ENCODE assay signal across 1 cellular context in genomic region chr4:25376754-25377571, GRCh38.
A peak's percentile ranks its signal among the peaks of the same experiment; 100 is the strongest.
TF ChIP-seq lines count a peak whose summit lies in the region.

A gene with protein sequence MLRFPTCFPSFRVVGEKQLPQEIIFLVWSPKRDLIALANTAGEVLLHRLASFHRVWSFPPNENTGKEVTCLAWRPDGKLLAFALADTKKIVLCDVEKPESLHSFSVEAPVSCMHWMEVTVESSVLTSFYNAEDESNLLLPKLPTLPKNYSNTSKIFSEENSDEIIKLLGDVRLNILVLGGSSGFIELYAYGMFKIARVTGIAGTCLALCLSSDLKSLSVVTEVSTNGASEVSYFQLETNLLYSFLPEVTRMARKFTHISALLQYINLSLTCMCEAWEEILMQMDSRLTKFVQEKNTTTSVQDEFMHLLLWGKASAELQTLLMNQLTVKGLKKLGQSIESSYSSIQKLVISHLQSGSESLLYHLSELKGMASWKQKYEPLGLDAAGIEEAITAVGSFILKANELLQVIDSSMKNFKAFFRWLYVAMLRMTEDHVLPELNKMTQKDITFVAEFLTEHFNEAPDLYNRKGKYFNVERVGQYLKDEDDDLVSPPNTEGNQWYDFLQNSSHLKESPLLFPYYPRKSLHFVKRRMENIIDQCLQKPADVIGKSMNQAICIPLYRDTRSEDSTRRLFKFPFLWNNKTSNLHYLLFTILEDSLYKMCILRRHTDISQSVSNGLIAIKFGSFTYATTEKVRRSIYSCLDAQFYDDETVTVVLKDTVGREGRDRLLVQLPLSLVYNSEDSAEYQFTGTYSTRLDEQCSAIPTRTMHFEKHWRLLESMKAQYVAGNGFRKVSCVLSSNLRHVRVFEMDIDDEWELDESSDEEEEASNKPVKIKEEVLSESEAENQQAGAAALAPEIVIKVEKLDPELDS (plus strand): TSS chr4:25377263. CDS start chr4:25377428, 165 bp downstream.

TF ChIP-seq in GM12878, 131 proteins besides CTCF, POLR2A, EP300 and RAD21 (continued from another document and continues in another):
- no peak for TF ChIP-seq PRDM15 (CRISPR knock-in tag; IDR thresholded peaks at IDR 0.05)
- no peak for TF ChIP-seq RUNX3 (IDR thresholded peaks at IDR 0.05; ENCODE audit: low read length)
- TF ChIP-seq, protein P1, sequence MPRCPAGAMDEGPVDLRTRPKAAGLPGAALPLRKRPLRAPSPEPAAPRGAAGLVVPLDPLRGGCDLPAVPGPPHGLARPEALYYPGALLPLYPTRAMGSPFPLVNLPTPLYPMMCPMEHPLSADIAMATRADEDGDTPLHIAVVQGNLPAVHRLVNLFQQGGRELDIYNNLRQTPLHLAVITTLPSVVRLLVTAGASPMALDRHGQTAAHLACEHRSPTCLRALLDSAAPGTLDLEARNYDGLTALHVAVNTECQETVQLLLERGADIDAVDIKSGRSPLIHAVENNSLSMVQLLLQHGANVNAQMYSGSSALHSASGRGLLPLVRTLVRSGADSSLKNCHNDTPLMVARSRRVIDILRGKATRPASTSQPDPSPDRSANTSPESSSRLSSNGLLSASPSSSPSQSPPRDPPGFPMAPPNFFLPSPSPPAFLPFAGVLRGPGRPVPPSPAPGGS (IDR thresholded peaks at IDR 0.05; ENCODE audit: borderline replicate concordance, insufficient read depth, low read depth, low read length, poor library complexity, severe bottlenecking): no peak
- TF ChIP-seq NBN (IDR thresholded peaks at IDR 0.05): no peak
- no peak for TF ChIP-seq ETV6 (conservative IDR thresholded peaks at IDR 0.05 in 1 of 2, IDR thresholded peaks at IDR 0.05 in 1 of 2; ENCODE audit: borderline replicate concordance in 1 of 2, low read depth in 1 of 2)
- TF ChIP-seq GATAD2B (conservative IDR thresholded peaks at IDR 0.05; ENCODE audit: low read depth): peak; percentile 46; the same call in 1 of the 2 replicates
- TF ChIP-seq NFYA (IDR thresholded peaks at IDR 0.05; ENCODE audit: borderline replicate concordance, low read depth, low read length): no peak
- no peak for TF ChIP-seq SMC3 (IDR thresholded peaks at IDR 0.05; ENCODE audit: borderline replicate concordance, low read length)
- no peak for TF ChIP-seq MEF2B (IDR thresholded peaks at IDR 0.05; ENCODE audit: partially characterized antibody, poor library complexity, severe bottlenecking)
- peak; percentile 55; the same call in 1 of the 2 replicates for TF ChIP-seq LARP7 (IDR thresholded peaks at IDR 0.05)
- TF ChIP-seq SMAD5 (IDR thresholded peaks at IDR 0.05; ENCODE audit: low read depth): peak; percentile 72; the same call in 1 of the 2 replicates
- no peak for TF ChIP-seq KDM1A (IDR thresholded peaks at IDR 0.05; ENCODE audit: borderline replicate concordance)
- TF ChIP-seq NFXL1 (IDR thresholded peaks at IDR 0.05; ENCODE audit: borderline replicate concordance): no peak
- TF ChIP-seq CREB1 (IDR thresholded peaks at IDR 0.05; ENCODE audit: low read depth): peak; percentile 33; the same call in 1 of the 2 replicates
- no peak for TF ChIP-seq IKZF2 (IDR thresholded peaks at IDR 0.05)
- 0 out of 4 replicates have a peak, but pooled peaks of 1 of the 2 experiments have one; percentile 21 for TF ChIP-seq SRF (IDR thresholded peaks at IDR 0.05; ENCODE audit: low read depth in 2 of 2, low read length in 2 of 2)
- TF ChIP-seq, protein P2, sequence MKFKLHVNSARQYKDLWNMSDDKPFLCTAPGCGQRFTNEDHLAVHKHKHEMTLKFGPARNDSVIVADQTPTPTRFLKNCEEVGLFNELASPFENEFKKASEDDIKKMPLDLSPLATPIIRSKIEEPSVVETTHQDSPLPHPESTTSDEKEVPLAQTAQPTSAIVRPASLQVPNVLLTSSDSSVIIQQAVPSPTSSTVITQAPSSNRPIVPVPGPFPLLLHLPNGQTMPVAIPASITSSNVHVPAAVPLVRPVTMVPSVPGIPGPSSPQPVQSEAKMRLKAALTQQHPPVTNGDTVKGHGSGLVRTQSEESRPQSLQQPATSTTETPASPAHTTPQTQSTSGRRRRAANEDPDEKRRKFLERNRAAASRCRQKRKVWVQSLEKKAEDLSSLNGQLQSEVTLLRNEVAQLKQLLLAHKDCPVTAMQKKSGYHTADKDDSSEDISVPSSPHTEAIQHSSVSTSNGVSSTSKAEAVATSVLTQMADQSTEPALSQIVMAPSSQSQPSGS (IDR thresholded peaks at IDR 0.05; ENCODE audit: low read length): no peak
- no peak for TF ChIP-seq USF1 (IDR thresholded peaks at IDR 0.05; ENCODE audit: borderline replicate concordance, extremely low read length, insufficient read depth, low read depth, low read length)
- TF ChIP-seq BHLHE40 (IDR thresholded peaks at IDR 0.05; ENCODE audit: borderline replicate concordance in 1 of 2, low read depth in 2 of 2, low read length in 1 of 2): peak; percentile 55 to 87; a peak in 3 of 4 replicates
- no peak; the same call in 1 of the 2 replicates for TF ChIP-seq MXI1 (IDR thresholded peaks at IDR 0.05; ENCODE audit: low read depth, low read length)
- peak; percentile 88 for TF ChIP-seq POLR2AphosphoS5 (IDR thresholded peaks at IDR 0.05; ENCODE audit: low read length)
- no peak; the same call in none of the 2 replicates for TF ChIP-seq SIN3A (IDR thresholded peaks at IDR 0.05; ENCODE audit: low read depth, low read length)
- peak; percentile 64 for TF ChIP-seq IKZF1 (conservative IDR thresholded peaks at IDR 0.05)
- TF ChIP-seq ZBTB33 (IDR thresholded peaks at IDR 0.05): no peak
- TF ChIP-seq NFIC (IDR thresholded peaks at IDR 0.05; ENCODE audit: low read depth, low read length): no peak
- TF ChIP-seq ZNF622 (IDR thresholded peaks at IDR 0.05): no peak
- TF ChIP-seq MYB (IDR thresholded peaks at IDR 0.05; ENCODE audit: borderline replicate concordance, low read depth, low read length): no peak
- peak; percentile 55; the same call in 1 of the 2 replicates for TF ChIP-seq RB1 (IDR thresholded peaks at IDR 0.05; ENCODE audit: borderline replicate concordance)
- TF ChIP-seq NKRF (conservative IDR thresholded peaks at IDR 0.05): peak; percentile 66
- TF ChIP-seq BCL11A (IDR thresholded peaks at IDR 0.05; ENCODE audit: low read depth, low read length): no peak
- TF ChIP-seq, protein P3, sequence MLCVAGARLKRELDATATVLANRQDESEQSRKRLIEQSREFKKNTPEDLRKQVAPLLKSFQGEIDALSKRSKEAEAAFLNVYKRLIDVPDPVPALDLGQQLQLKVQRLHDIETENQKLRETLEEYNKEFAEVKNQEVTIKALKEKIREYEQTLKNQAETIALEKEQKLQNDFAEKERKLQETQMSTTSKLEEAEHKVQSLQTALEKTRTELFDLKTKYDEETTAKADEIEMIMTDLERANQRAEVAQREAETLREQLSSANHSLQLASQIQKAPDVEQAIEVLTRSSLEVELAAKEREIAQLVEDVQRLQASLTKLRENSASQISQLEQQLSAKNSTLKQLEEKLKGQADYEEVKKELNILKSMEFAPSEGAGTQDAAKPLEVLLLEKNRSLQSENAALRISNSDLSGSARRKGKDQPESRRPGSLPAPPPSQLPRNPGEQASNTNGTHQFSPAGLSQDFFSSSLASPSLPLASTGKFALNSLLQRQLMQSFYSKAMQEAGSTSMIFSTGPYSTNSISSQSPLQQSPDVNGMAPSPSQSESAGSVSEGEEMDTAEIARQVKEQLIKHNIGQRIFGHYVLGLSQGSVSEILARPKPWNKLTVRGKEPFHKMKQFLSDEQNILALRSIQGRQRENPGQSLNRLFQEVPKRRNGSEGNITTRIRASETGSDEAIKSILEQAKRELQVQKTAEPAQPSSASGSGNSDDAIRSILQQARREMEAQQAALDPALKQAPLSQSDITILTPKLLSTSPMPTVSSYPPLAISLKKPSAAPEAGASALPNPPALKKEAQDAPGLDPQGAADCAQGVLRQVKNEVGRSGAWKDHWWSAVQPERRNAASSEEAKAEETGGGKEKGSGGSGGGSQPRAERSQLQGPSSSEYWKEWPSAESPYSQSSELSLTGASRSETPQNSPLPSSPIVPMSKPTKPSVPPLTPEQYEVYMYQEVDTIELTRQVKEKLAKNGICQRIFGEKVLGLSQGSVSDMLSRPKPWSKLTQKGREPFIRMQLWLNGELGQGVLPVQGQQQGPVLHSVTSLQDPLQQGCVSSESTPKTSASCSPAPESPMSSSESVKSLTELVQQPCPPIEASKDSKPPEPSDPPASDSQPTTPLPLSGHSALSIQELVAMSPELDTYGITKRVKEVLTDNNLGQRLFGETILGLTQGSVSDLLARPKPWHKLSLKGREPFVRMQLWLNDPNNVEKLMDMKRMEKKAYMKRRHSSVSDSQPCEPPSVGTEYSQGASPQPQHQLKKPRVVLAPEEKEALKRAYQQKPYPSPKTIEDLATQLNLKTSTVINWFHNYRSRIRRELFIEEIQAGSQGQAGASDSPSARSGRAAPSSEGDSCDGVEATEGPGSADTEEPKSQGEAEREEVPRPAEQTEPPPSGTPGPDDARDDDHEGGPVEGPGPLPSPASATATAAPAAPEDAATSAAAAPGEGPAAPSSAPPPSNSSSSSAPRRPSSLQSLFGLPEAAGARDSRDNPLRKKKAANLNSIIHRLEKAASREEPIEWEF (IDR thresholded peaks at IDR 0.05; ENCODE audit: insufficient replicate concordance, low read depth, low read length): no peak
- TF ChIP-seq RELB (IDR thresholded peaks at IDR 0.05; ENCODE audit: low read depth): no peak
- TF ChIP-seq FOXM1 (IDR thresholded peaks at IDR 0.05; ENCODE audit: low read depth, low read length): no peak
